In genomic region chr6:14464049-14464448, GRCh38 we compare ENCODE assay signal across 1 cellular context.
TF ChIP-seq lines count a peak whose summit lies in the region.

No MANE protein-coding gene starts in this region.

TF ChIP-seq in K562, 482 proteins besides CTCF, POLR2A, EP300 and RAD21 (continued from another document and continues in another):
- TF ChIP-seq ZNF511 (CRISPR knock-in tag; IDR thresholded peaks at IDR 0.05) (no peak), ESRRB (CRISPR knock-in tag; IDR thresholded peaks at IDR 0.05; ENCODE audit: borderline replicate concordance) (no peak), MAX (CRISPR knock-in tag; IDR thresholded peaks at IDR 0.05) (peak; percentile 86), SNRNP70 (optimal IDR thresholded peaks at IDR 0.05; ENCODE audit: low read depth, low read length) (no peak), ZNF77 (CRISPR knock-in tag; IDR thresholded peaks at IDR 0.05) (no peak), ZNF395 (CRISPR knock-in tag; IDR thresholded peaks at IDR 0.05) (no peak), POLR2AphosphoS5 (IDR thresholded peaks at IDR 0.05; ENCODE audit: control insufficient read depth, insufficient read depth, low read depth, low read length) (no peak), FOXK2 (conservative IDR thresholded peaks at IDR 0.05 in 1 of 2, IDR thresholded peaks at IDR 0.05 in 1 of 2; ENCODE audit: low read depth in 2 of 2) (0 out of 4 replicates have a peak, but pooled peaks of 1 of the 2 experiments have one; percentile 16), DACH1 (IDR thresholded peaks at IDR 0.05; ENCODE audit: partially characterized antibody) (peak; percentile 55), ZNF280A (IDR thresholded peaks at IDR 0.05; ENCODE audit: low read depth, partially characterized antibody) (no peak), RNF219 (CRISPR knock-in tag; IDR thresholded peaks at IDR 0.05) (no peak), FOXP4 (CRISPR knock-in tag; IDR thresholded peaks at IDR 0.05; ENCODE audit: borderline replicate concordance) (no peak), SMARCA4 (IDR thresholded peaks at IDR 0.05) (peak; percentile 48), ARID3B (CRISPR knock-in tag; IDR thresholded peaks at IDR 0.05; ENCODE audit: borderline replicate concordance) (no peak), KAT2B (IDR thresholded peaks at IDR 0.05; ENCODE audit: low read depth, low read length) (no peak), JUNB (CRISPR knock-in tag; conservative IDR thresholded peaks at IDR 0.05) (no peak), NCOR1 (IDR thresholded peaks at IDR 0.05) (0 out of 2 replicates have a peak, but pooled peaks have one; percentile 5), ZBTB11 (CRISPR knock-in tag; IDR thresholded peaks at IDR 0.05) (no peak), MEF2D (tag; conservative IDR thresholded peaks at IDR 0.05; ENCODE audit: low read depth) (0 out of 2 replicates have a peak, but pooled peaks have one; percentile 49), E2F6 (IDR thresholded peaks at IDR 0.05; ENCODE audit: borderline replicate concordance in 1 of 2, extremely low read depth in 1 of 2, insufficient read depth in 1 of 2, insufficient read length in 1 of 2, low read depth in 1 of 2, low read length in 1 of 2, poor library complexity in 1 of 2, severe bottlenecking in 1 of 2) (peak; percentile 65 to 82), ZBTB7A (IDR thresholded peaks at IDR 0.05; ENCODE audit: borderline replicate concordance, control insufficient read depth, low read depth, low read length) (no peak), NFXL1 (CRISPR knock-in tag; IDR thresholded peaks at IDR 0.05) (no peak), ZFP36 (IDR thresholded peaks at IDR 0.05; ENCODE audit: low read depth, low read length, partially characterized antibody) (no peak), SIX5 (IDR thresholded peaks at IDR 0.05; ENCODE audit: borderline replicate concordance in 1 of 2, insufficient read depth in 1 of 2, low read depth in 1 of 2, low read length in 2 of 2) (no peak), CBX8 (IDR thresholded peaks at IDR 0.05; ENCODE audit: borderline replicate concordance, extremely low read depth, low read depth, low read length, poor library complexity, severe bottlenecking) (no peak), NONO (IDR thresholded peaks at IDR 0.05; ENCODE audit: low read depth in 2 of 2, low read length in 1 of 2) (no peak), ZNF551 (CRISPR knock-in tag; IDR thresholded peaks at IDR 0.05) (no peak), TSHZ1 (CRISPR knock-in tag; IDR thresholded peaks at IDR 0.05) (no peak), COPS2 (conservative IDR thresholded peaks at IDR 0.05) (no peak), THAP12 (CRISPR knock-in tag; IDR thresholded peaks at IDR 0.05) (no peak), ZC3H4 (CRISPR knock-in tag; IDR thresholded peaks at IDR 0.05; ENCODE audit: borderline replicate concordance) (no peak), ETV1 (tag; conservative IDR thresholded peaks at IDR 0.05; ENCODE audit: low read depth) (no peak), SRF (CRISPR knock-in tag; IDR thresholded peaks at IDR 0.05) (0 out of 4 replicates have a peak, but pooled peaks of 1 of the 2 experiments have one; percentile 17), MEIS2 (IDR thresholded peaks at IDR 0.05; ENCODE audit: partially characterized antibody) (no peak), ZNF696 (CRISPR knock-in tag; conservative IDR thresholded peaks at IDR 0.05) (no peak)
